ENCODE assay signal across 24 cellular contexts in the genomic region with DNA sequence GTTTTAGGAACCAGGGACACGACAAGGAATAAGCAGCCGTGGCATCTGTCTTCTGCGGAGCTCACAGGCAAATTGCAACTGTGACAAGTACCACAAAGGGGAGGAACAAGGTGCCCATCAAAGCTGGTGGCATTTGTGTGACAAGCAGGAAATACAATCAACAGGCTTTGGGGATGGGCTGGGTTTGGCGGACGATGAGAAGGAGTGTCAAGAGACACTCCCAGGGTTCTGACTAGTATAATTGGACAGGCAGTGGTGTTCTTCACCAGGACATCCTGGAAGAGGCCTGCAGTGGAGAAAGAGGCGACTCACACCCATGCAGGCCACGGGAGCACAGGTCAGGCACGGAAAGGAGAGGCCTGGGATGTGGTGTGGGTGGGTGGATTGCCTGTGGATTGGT. TPM values are rescaled to one million over a fixed set of nuclear protein-coding genes. Genes with fewer than 3 reads are reported as not detected.
DNase-seq lines count a peak whose midpoint lies in the region; ATAC-seq and TF ChIP-seq lines count a peak whose summit lies in the region.
"Had no signal": no experiment of that assay in that cellular context is flagged by ENCODE, and none has a peak within 500 bp of the region (broad histone marks: within the 10 kb centered on the region; RNA-seq: fewer than 3 reads in every experiment).

No MANE protein-coding gene starts in this region.

- peak overlapping the region; percentile 67 for H3K4me3 Mint-ChIP-seq in activated T-cell treated with anti-CD3 and anti-CD28 coated beads, Interleukin-2, amount 50 U/mL, for 24 hours
- H3K4me3 Mint-ChIP-seq in activated naive CD8-positive, alpha-beta T cell treated with anti-CD3 and anti-CD28 coated beads, Interleukin-2, amount 50 U/mL, for 24 hours, result peak overlapping the region; percentile 65

- H3K36me3 ChIP-seq in SJSA1 (no peaks in the 10 kb centered on the region), uterus (no peaks in the 10 kb centered on the region)
- H3K36me3 ChIP-seq: gastrocnemius medialis, Peyer's patch, spleen had no signal

- H3K9me3 ChIP-seq in SJSA1 (replicated peaks), result no peaks in the 10 kb centered on the region
- no peaks in the 10 kb centered on the region for H3K9me3 ChIP-seq in uterus
- H3K9me3 ChIP-seq: gastrocnemius medialis, Peyer's patch, spleen had no signal

- H3K36me3 Mint-ChIP-seq in activated T-cell treated with anti-CD3 and anti-CD28 coated beads, Interleukin-2, amount 50 U/mL, for 24 hours (ENCODE audit: low read depth), result no peaks in the 10 kb centered on the region
- peaks cover 2% of the 10 kb centered on the region for H3K36me3 Mint-ChIP-seq in activated naive CD8-positive, alpha-beta T cell treated with anti-CD3 and anti-CD28 coated beads, Interleukin-2, amount 50 U/mL, for 24 hours (ENCODE audit: low read depth)

- H3K27ac ChIP-seq in SJSA1 (peak overlapping the region; percentile 42; the same call in 1 of the 2 replicates), uterus (no peak overlapping the region)
- H3K27ac ChIP-seq: epithelial cell of prostate, gastrocnemius medialis, HL-60 had no signal

- H3K27me3 Mint-ChIP-seq in activated T-cell treated with anti-CD3 and anti-CD28 coated beads, Interleukin-2, amount 50 U/mL, for 24 hours, result peaks cover 14% of the 10 kb centered on the region
- peaks cover 5% of the 10 kb centered on the region for H3K27me3 Mint-ChIP-seq in activated naive CD8-positive, alpha-beta T cell treated with anti-CD3 and anti-CD28 coated beads, Interleukin-2, amount 50 U/mL, for 24 hours

- intact Hi-C loops in sciatic nerve (cut with DNase I), result no loop called here
- intact Hi-C loops in uterus (cut with DNase I; ENCODE audit: low total_unique reads), result no loop called here

- no peaks in the 10 kb centered on the region for H3K27me3 ChIP-seq in SJSA1 (replicated peaks)
- H3K27me3 ChIP-seq in uterus, result no peaks in the 10 kb centered on the region
- H3K27me3 ChIP-seq: Peyer's patch had no signal

- peak; percentile 30 for ATAC-seq in activated naive CD8-positive, alpha-beta T cell treated with anti-CD3 and anti-CD28 coated beads, Interleukin-2, amount 50 U/mL, for 24 hours
- ATAC-seq in sciatic nerve, result no peak
- ATAC-seq: gastrocnemius medialis, SK-N-SH treated with all-trans-retinoic acid at 6 μM for 48 hours had no signal

- H3K4me1 ChIP-seq in SJSA1 (replicated peaks), result peaks cover 25% of the 10 kb centered on the region
- no peaks in the 10 kb centered on the region for H3K4me1 ChIP-seq in uterus
- H3K4me1 ChIP-seq: gastrocnemius medialis had no signal

- no peaks in the 10 kb centered on the region for H3K9me3 Mint-ChIP-seq in activated T-cell treated with anti-CD3 and anti-CD28 coated beads, Interleukin-2, amount 50 U/mL, for 24 hours
- H3K9me3 Mint-ChIP-seq in activated naive CD8-positive, alpha-beta T cell treated with anti-CD3 and anti-CD28 coated beads, Interleukin-2, amount 50 U/mL, for 24 hours, result no peaks in the 10 kb centered on the region

- H3K4me1 Mint-ChIP-seq in activated T-cell treated with anti-CD3 and anti-CD28 coated beads, Interleukin-2, amount 50 U/mL, for 24 hours (ENCODE audit: low read depth), result peaks cover 85% of the 10 kb centered on the region
- peaks cover 87% of the 10 kb centered on the region for H3K4me1 Mint-ChIP-seq in activated naive CD8-positive, alpha-beta T cell treated with anti-CD3 and anti-CD28 coated beads, Interleukin-2, amount 50 U/mL, for 24 hours

- peak overlapping the region; percentile 37 for H3K27ac Mint-ChIP-seq in activated T-cell treated with anti-CD3 and anti-CD28 coated beads, Interleukin-2, amount 50 U/mL, for 24 hours
- peak overlapping the region; percentile 24 for H3K27ac Mint-ChIP-seq in activated naive CD8-positive, alpha-beta T cell treated with anti-CD3 and anti-CD28 coated beads, Interleukin-2, amount 50 U/mL, for 24 hours

- TF ChIP-seq CTCF in uterus (IDR thresholded peaks at IDR 0.05), result no peak

- TF ChIP-seq POLR2A in uterus (IDR thresholded peaks at IDR 0.05), result no peak

- H3K4me3 ChIP-seq in SJSA1 (no peak overlapping the region), uterus (no peak overlapping the region)
- H3K4me3 ChIP-seq: gastrocnemius medialis, Peyer's patch, spleen had no signal

- no peak for DNase-seq in activated T-cell treated with anti-CD3 and anti-CD28 coated beads, Interleukin-2, amount 50 U/mL, for 24 hours
- DNase-seq in activated T-cell treated with anti-CD3 and anti-CD28 coated beads, Interleukin-2, amount 50 U/mL, for 1 hour, result no peak
- DNase-seq in SJSA1 (ENCODE audit: low read depth in 1 of 2, low spot score in 2 of 2) (no peak), sciatic nerve (ENCODE audit: low spot score) (peak; percentile 25), NCI-H1694 treated with DMSO at 0.1 percent for 48 hours (lab: John Stamatoyannopoulos, UW) (no peak), uterus (no peak), mucosa of gallbladder (ENCODE audit: low spot score) (no peak)
- peak; percentile 38 for DNase-seq in activated naive CD8-positive, alpha-beta T cell treated with anti-CD3 and anti-CD28 coated beads, Interleukin-2, amount 50 U/mL, for 24 hours
- DNase-seq: ACHN, aorta, COR-L47, gastrocnemius medialis, GOT3, KBM-7, NCI-H1048, NCI-H82, Peyer's patch, spleen had no signal

RNA-seq across cellular contexts. Expression of a gene that starts 14.2 kb away (rescaled TPM):
- total RNA-seq in SJSA1 (2014; rRNA removed; shearing (Covaris generic)), result not detected in 2 replicates
- total RNA-seq in sciatic nerve (not detected), uterus (not detected), mucosa of gallbladder (not detected)
- total RNA-seq: aorta, gastrocnemius medialis, liver, myocyte, Peyer's patch, posterior vena cava, spleen had no signal

RNA-seq across cellular contexts. Expression of a gene that starts 55.6 kb away (rescaled TPM):
- 0.41 TPM in 1 of 2 replicates, not detected in the other for total RNA-seq in SJSA1 (2014; rRNA removed; shearing (Covaris generic))
- total RNA-seq in sciatic nerve (2.7 TPM), uterus (under 1 TPM in 1 of 4 donors, not detected in 3; 0.55 TPM), mucosa of gallbladder (34.2 TPM)
- total RNA-seq: myocyte, spleen had no signal

RNA-seq across cellular contexts. Expression of a gene that starts 56.7 kb away (rescaled TPM):
- total RNA-seq in SJSA1 (2014; rRNA removed; shearing (Covaris generic)), result 2.6 and 5.7 TPM in 2 replicates
- total RNA-seq in sciatic nerve, result 0.18 TPM
- not detected for total RNA-seq in uterus
- total RNA-seq in mucosa of gallbladder, result 0.37 TPM
- total RNA-seq: gastrocnemius medialis had no signal

Comparison
In these comparisons a context has a peak if more than half of its experiments do, and no peak if none do; other contexts are left out.
1. DNase-seq: peak in activated naive CD8-positive, alpha-beta T cell treated with anti-CD3 and anti-CD28 coated beads, Interleukin-2, amount 50 U/mL, for 24 hours (single experiment) and sciatic nerve (single experiment); none in activated T-cell treated with anti-CD3 and anti-CD28 coated beads, Interleukin-2, amount 50 U/mL, for 24 hours (single experiment), activated T-cell treated with anti-CD3 and anti-CD28 coated beads, Interleukin-2, amount 50 U/mL, for 1 hour (single experiment), SJSA1 (0 of 2), NCI-H1694 treated with DMSO at 0.1 percent for 48 hours (single experiment), uterus (0 of 2) and mucosa of gallbladder (single experiment).